Comparison of ENCODE assay signal across 22 cellular contexts in genomic region chr9:98329281-98329680, GRCh38.
DNase-seq lines count a peak whose midpoint lies in the region; ATAC-seq and TF ChIP-seq lines count a peak whose summit lies in the region.
"Had no signal": no experiment of that assay in that cellular context is flagged by ENCODE, and none has a peak within 500 bp of the region (broad histone marks: within the 10 kb centered on the region; RNA-seq: fewer than 3 reads in every experiment).

No MANE protein-coding gene starts in this region.

- no peak for TF ChIP-seq CTCF in activated CD8-positive, alpha-beta T cell treated with anti-CD3 and anti-CD28 coated beads for 36 hours (IDR thresholded peaks at IDR 0.05)
- no peak for TF ChIP-seq CTCF in PC-3 (conservative IDR thresholded peaks at IDR 0.05; ENCODE audit: low read depth, low read length)
- no peak for TF ChIP-seq CTCF in foreskin keratinocyte (conservative IDR thresholded peaks at IDR 0.05)
- TF ChIP-seq CTCF in nephron progenitor cell (IDR thresholded peaks at IDR 0.05), result no peak
- TF ChIP-seq CTCF in right lobe of liver (IDR thresholded peaks at IDR 0.05), result no peak

- no peaks in the 10 kb centered on the region for H3F3A ChIP-seq in PC-3 (ENCODE audit: low read length, unreplicated experiment)

- H3K4me1 ChIP-seq in PC-3 (ENCODE audit: insufficient read depth, low read length) (peaks cover 7% of the 10 kb centered on the region; the same call in 1 of the 2 replicates), foreskin keratinocyte (peaks cover 16% of the 10 kb centered on the region), right lobe of liver (no peaks in the 10 kb centered on the region)
- H3K4me1 ChIP-seq: BLaER1 treated with 17β-estradiol and CSF1 and Interleukin-3, amounts not matched to agents 10 nM and 100 nM; Caco-2 had no signal

- POLR2A ChIA-PET in activated CD8-positive, alpha-beta T cell treated with anti-CD3 and anti-CD28 coated beads, Interleukin-2, amount 10 ng/mL, durations not matched to agents 7 days and 5 days (lab: Charles Lee), result no interaction called here
- POLR2A ChIA-PET in activated CD8-positive, alpha-beta T cell treated with anti-CD3 and anti-CD28 coated beads for 36 hours (lab: Charles Lee), result no interaction called here
- POLR2A ChIA-PET in PC-3 (lab: Charles Lee; ENCODE audit: unreplicated experiment), result no interaction called here

- no peak for TF ChIP-seq POLR2A in right lobe of liver (IDR thresholded peaks at IDR 0.05)

- H3K36me3 Mint-ChIP-seq in activated CD8-positive, alpha-beta T cell treated with anti-CD3 and anti-CD28 coated beads, Interleukin-2, amount 10 ng/mL, durations not matched to agents 7 days and 5 days (ENCODE audit: low read depth), result no peaks in the 10 kb centered on the region
- H3K36me3 Mint-ChIP-seq in activated CD8-positive, alpha-beta T cell treated with anti-CD3 and anti-CD28 coated beads for 36 hours (ENCODE audit: low read depth), result no peaks in the 10 kb centered on the region
- H3K36me3 Mint-ChIP-seq in nephron progenitor cell (ENCODE audit: low read depth), result no peaks in the 10 kb centered on the region
- H3K36me3 Mint-ChIP-seq: CD4-positive, alpha-beta memory T cell had no signal

- no TSS peak for BruUV-seq in PC-3 (replicated peaks; lab: Mats Ljungman, UMichigan)

- H3K9me3 ChIP-seq in PC-3 (ENCODE audit: low read length), result no peaks in the 10 kb centered on the region
- H3K9me3 ChIP-seq in right lobe of liver, result no peaks in the 10 kb centered on the region
- H3K9me3 ChIP-seq: BLaER1 treated with 17β-estradiol and CSF1 and Interleukin-3, amounts not matched to agents 10 nM and 100 nM; Caco-2 had no signal

- no peak for ATAC-seq in activated CD8-positive, alpha-beta T cell treated with anti-CD3 and anti-CD28 coated beads, Interleukin-2, amount 10 ng/mL, durations not matched to agents 7 days and 5 days
- ATAC-seq in activated CD8-positive, alpha-beta T cell treated with anti-CD3 and anti-CD28 coated beads for 36 hours, result no peak
- ATAC-seq in PC-3, result no peak
- peak; percentile 37 for ATAC-seq in foreskin keratinocyte
- no peak for ATAC-seq in right lobe of liver
- ATAC-seq in HG03139 (IDR thresholded peaks at IDR 0.05; ENCODE audit: unreplicated experiment), result no peak
- ATAC-seq: HepG2, Right ventricle myocardium inferior had no signal

- 82% methylated on average over 4 of the region's 6 CpGs for WGBS in right lobe of liver (ENCODE audit: insufficient coverage, low coverage, low lambda C conversion rate, missing lambda C conversion rate)

- no peak overlapping the region for H3K27ac ChIP-seq in PC-3 (ENCODE audit: low read length)
- no peak overlapping the region for H3K27ac ChIP-seq in foreskin keratinocyte
- H3K27ac ChIP-seq in right lobe of liver, result no peak overlapping the region
- H3K27ac ChIP-seq: 22Rv1; BLaER1 treated with 17β-estradiol and CSF1 and Interleukin-3, amounts not matched to agents 10 nM and 100 nM had no signal

- no peak for DNase-seq in activated CD8-positive, alpha-beta T cell treated with anti-CD3 and anti-CD28 coated beads, Interleukin-2, amount 10 ng/mL, durations not matched to agents 7 days and 5 days
- no peak for DNase-seq in activated CD8-positive, alpha-beta T cell treated with anti-CD3 and anti-CD28 coated beads for 36 hours
- DNase-seq in PC-3, result peak; percentile 3
- DNase-seq in foreskin keratinocyte, result no peak
- DNase-seq in nephron progenitor cell, result no peak
- DNase-seq in right lobe of liver, result no peak
- DNase-seq in NCI-H1105 treated with DMSO at 0.1 percent for 48 hours (lab: John Stamatoyannopoulos, UW), result no peak
- DNase-seq: Caco-2; CD4-positive, alpha-beta memory T cell; DND-41; KBM-7; NCI-H1092 treated with DMSO at 0.1 percent for 48 hours; NCI-H146; NCI-H2081; NCI-H2171 treated with DMSO at 0.1 percent for 48 hours; NCI-H524 treated with DMSO at 0.1 percent for 48 hours; NCI-H82 had no signal

- H3K4me3 Mint-ChIP-seq in activated CD8-positive, alpha-beta T cell treated with anti-CD3 and anti-CD28 coated beads, Interleukin-2, amount 10 ng/mL, durations not matched to agents 7 days and 5 days, result no peak overlapping the region
- H3K4me3 Mint-ChIP-seq in activated CD8-positive, alpha-beta T cell treated with anti-CD3 and anti-CD28 coated beads for 36 hours, result no peak overlapping the region
- no peak overlapping the region for H3K4me3 Mint-ChIP-seq in nephron progenitor cell
- H3K4me3 Mint-ChIP-seq: CD4-positive, alpha-beta memory T cell had no signal

- H4K20me1 ChIP-seq in PC-3 (ENCODE audit: low read length), result no peaks in the 10 kb centered on the region
- H4K20me1 ChIP-seq: BLaER1 treated with 17β-estradiol and CSF1 and Interleukin-3, amounts not matched to agents 10 nM and 100 nM had no signal

- peaks cover 3% of the 10 kb centered on the region for H3K27me3 Mint-ChIP-seq in activated CD8-positive, alpha-beta T cell treated with anti-CD3 and anti-CD28 coated beads, Interleukin-2, amount 10 ng/mL, durations not matched to agents 7 days and 5 days (ENCODE audit: low read depth)
- H3K27me3 Mint-ChIP-seq in activated CD8-positive, alpha-beta T cell treated with anti-CD3 and anti-CD28 coated beads for 36 hours, result peaks cover 8% of the 10 kb centered on the region
- H3K27me3 Mint-ChIP-seq in nephron progenitor cell (ENCODE audit: low read depth, poor library complexity), result peaks cover 12% of the 10 kb centered on the region

- CTCF ChIA-PET in activated CD8-positive, alpha-beta T cell treated with anti-CD3 and anti-CD28 coated beads, Interleukin-2, amount 10 ng/mL, durations not matched to agents 7 days and 5 days (lab: Charles Lee), result no interaction called here
- CTCF ChIA-PET in activated CD8-positive, alpha-beta T cell treated with anti-CD3 and anti-CD28 coated beads for 36 hours (lab: Charles Lee), result no interaction called here
- CTCF ChIA-PET in PC-3 (lab: Charles Lee), result no interaction called here

- intact Hi-C loops in activated CD8-positive, alpha-beta T cell treated with anti-CD3 and anti-CD28 coated beads for 36 hours (cut with micrococcal nuclease), result no loop called here
- intact Hi-C loops in PC-3 (cut with micrococcal nuclease) (no loop called here), right lobe of liver (cut with DNase I) (no loop called here)

- peaks cover 5% of the 10 kb centered on the region for H3K4me1 Mint-ChIP-seq in activated CD8-positive, alpha-beta T cell treated with anti-CD3 and anti-CD28 coated beads, Interleukin-2, amount 10 ng/mL, durations not matched to agents 7 days and 5 days (ENCODE audit: low read depth)
- peaks cover 5% of the 10 kb centered on the region for H3K4me1 Mint-ChIP-seq in activated CD8-positive, alpha-beta T cell treated with anti-CD3 and anti-CD28 coated beads for 36 hours (ENCODE audit: low read depth)
- H3K4me1 Mint-ChIP-seq in nephron progenitor cell, result no peaks in the 10 kb centered on the region

- H3K4me3 ChIP-seq in PC-3 (ENCODE audit: low read length) (no peak overlapping the region), right lobe of liver (no peak overlapping the region)
- H3K4me3 ChIP-seq: BLaER1 treated with 17β-estradiol and CSF1 and Interleukin-3, amounts not matched to agents 10 nM and 100 nM had no signal

- peak overlapping the region; percentile 27 for H3K27ac Mint-ChIP-seq in activated CD8-positive, alpha-beta T cell treated with anti-CD3 and anti-CD28 coated beads, Interleukin-2, amount 10 ng/mL, durations not matched to agents 7 days and 5 days
- H3K27ac Mint-ChIP-seq in activated CD8-positive, alpha-beta T cell treated with anti-CD3 and anti-CD28 coated beads for 36 hours, result no peak overlapping the region
- no peak overlapping the region for H3K27ac Mint-ChIP-seq in nephron progenitor cell

- H3K79me2 ChIP-seq in PC-3 (ENCODE audit: low read length), result no peaks in the 10 kb centered on the region

- no peak overlapping the region for H3K4me2 ChIP-seq in PC-3 (ENCODE audit: low read length)
- H3K4me2 ChIP-seq: BLaER1 treated with 17β-estradiol and CSF1 and Interleukin-3, amounts not matched to agents 10 nM and 100 nM had no signal

- H3K27me3 ChIP-seq in PC-3 (ENCODE audit: low read length) (no peaks in the 10 kb centered on the region), foreskin keratinocyte (no peaks in the 10 kb centered on the region), right lobe of liver (no peaks in the 10 kb centered on the region)
- H3K27me3 ChIP-seq: BLaER1 treated with 17β-estradiol and CSF1 and Interleukin-3, amounts not matched to agents 10 nM and 100 nM had no signal

- H2AFZ ChIP-seq in PC-3 (ENCODE audit: low read length), result no peak overlapping the region

- no peaks in the 10 kb centered on the region for H3K36me3 ChIP-seq in PC-3 (ENCODE audit: low read depth, low read length)
- H3K36me3 ChIP-seq in right lobe of liver, result no peaks in the 10 kb centered on the region
- H3K36me3 ChIP-seq: BLaER1 treated with 17β-estradiol and CSF1 and Interleukin-3, amounts not matched to agents 10 nM and 100 nM had no signal

- no peak overlapping the region for H3K9ac ChIP-seq in PC-3 (ENCODE audit: low read length)
- H3K9ac ChIP-seq: BLaER1 treated with 17β-estradiol and CSF1 and Interleukin-3, amounts not matched to agents 10 nM and 100 nM had no signal

- no peaks in the 10 kb centered on the region for H3K9me3 Mint-ChIP-seq in activated CD8-positive, alpha-beta T cell treated with anti-CD3 and anti-CD28 coated beads, Interleukin-2, amount 10 ng/mL, durations not matched to agents 7 days and 5 days (ENCODE audit: insufficient read depth)
- no peaks in the 10 kb centered on the region for H3K9me3 Mint-ChIP-seq in activated CD8-positive, alpha-beta T cell treated with anti-CD3 and anti-CD28 coated beads for 36 hours
- H3K9me3 Mint-ChIP-seq in nephron progenitor cell, result no peaks in the 10 kb centered on the region
- H3K9me3 Mint-ChIP-seq: CD4-positive, alpha-beta memory T cell had no signal

- no peaks in the 10 kb centered on the region for H3K9me2 ChIP-seq in PC-3 (replicated peaks; ENCODE audit: low read length)
